Comparison of ENCODE assay signal across 20 cellular contexts in the genomic region with DNA sequence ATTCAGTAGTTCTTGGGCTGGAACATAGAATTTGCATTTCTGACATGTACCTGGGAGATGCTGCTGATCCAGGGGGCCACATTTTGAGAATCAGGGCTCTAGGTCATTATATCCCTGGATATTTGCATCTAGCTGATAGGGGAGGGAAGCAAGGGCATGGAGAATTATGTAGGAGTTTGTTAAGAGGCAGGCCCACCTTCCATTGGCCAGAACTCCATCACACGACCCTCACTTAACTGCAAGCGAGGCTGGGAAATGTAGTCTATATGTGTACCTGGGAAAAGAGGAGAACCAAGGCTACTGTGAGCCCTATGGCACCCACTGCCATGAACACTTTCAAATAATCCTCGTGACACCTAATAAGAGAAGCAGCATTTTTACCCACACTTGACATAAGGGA.
"Had no signal": no experiment of that assay in that cellular context is flagged by ENCODE, and none has a peak within 500 bp of the region (broad histone marks: within the 10 kb centered on the region; RNA-seq: fewer than 3 reads in every experiment).

No MANE protein-coding gene starts in this region.

- H3K79me2 ChIP-seq: hepatocyte had no signal

- H3K36me3 ChIP-seq: sigmoid colon, tibial nerve, upper lobe of right lung, vagina had no signal

- H3K4me1 Mint-ChIP-seq: natural killer cell; stimulated activated naive B cell treated with anti-CD40 and anti-IgM and Interleukin-4, amounts not matched to agents 10 μg/mL and 1 μg/mL and 100 μg/mL, for 72 hours; stimulated activated naive CD8-positive, alpha-beta T cell treated with anti-CD3 and anti-CD28 coated beads, Interleukin-15, amount 100 ng/mL, for 72 hours had no signal

- H3K27ac ChIP-seq: foreskin keratinocyte, hepatocyte, sigmoid colon, skin epidermis, testis, tibial nerve, upper lobe of right lung, vagina had no signal

- DNase-seq: dermis blood vessel endothelial cell; erythroblast; foreskin keratinocyte; head of caudate nucleus; islet precursor cell; mammary epithelial cell; natural killer cell; sigmoid colon; stimulated activated CD4-positive, alpha-beta T cell treated with anti-CD3 and anti-CD28 coated beads, Interleukin-2, amount 100 ng/mL, for 24 hours; stimulated activated CD4-positive, alpha-beta T cell treated with anti-CD3 and anti-CD28 coated beads, Interleukin-4, amount 100 ng/mL, for 4 hours; stimulated activated naive B cell treated with anti-CD40 and anti-IgM and Interleukin-4, amounts not matched to agents 10 μg/mL and 1 μg/mL and 100 μg/mL, for 72 hours; stimulated activated naive CD8-positive, alpha-beta T cell treated with anti-CD3 and anti-CD28 coated beads, Interleukin-15, amount 100 ng/mL, for 72 hours; testis; upper lobe of right lung had no signal

- H3K27ac Mint-ChIP-seq: natural killer cell; stimulated activated naive B cell treated with anti-CD40 and anti-IgM and Interleukin-4, amounts not matched to agents 10 μg/mL and 1 μg/mL and 100 μg/mL, for 72 hours; stimulated activated naive CD8-positive, alpha-beta T cell treated with anti-CD3 and anti-CD28 coated beads, Interleukin-15, amount 100 ng/mL, for 72 hours had no signal

- H3K9me3 ChIP-seq: sigmoid colon, testis, upper lobe of right lung, vagina had no signal

- H3K4me3 Mint-ChIP-seq: natural killer cell; neural crest cell; stimulated activated naive B cell treated with anti-CD40 and anti-IgM and Interleukin-4, amounts not matched to agents 10 μg/mL and 1 μg/mL and 100 μg/mL, for 72 hours; stimulated activated naive CD8-positive, alpha-beta T cell treated with anti-CD3 and anti-CD28 coated beads, Interleukin-15, amount 100 ng/mL, for 72 hours had no signal

- H3K4me3 ChIP-seq: hepatocyte, sigmoid colon, skin epidermis, testis, tibial nerve, upper lobe of right lung, vagina had no signal

- H3K4me2 ChIP-seq: hepatocyte had no signal

- H3K36me3 Mint-ChIP-seq: natural killer cell; stimulated activated naive B cell treated with anti-CD40 and anti-IgM and Interleukin-4, amounts not matched to agents 10 μg/mL and 1 μg/mL and 100 μg/mL, for 72 hours had no signal

- H2AFZ ChIP-seq: hepatocyte had no signal

- ATAC-seq: foreskin keratinocyte; left lobe of liver; natural killer cell; stimulated activated naive B cell treated with anti-CD40 and anti-IgM and Interleukin-4, amounts not matched to agents 10 μg/mL and 1 μg/mL and 100 μg/mL, for 72 hours; stimulated activated naive CD8-positive, alpha-beta T cell treated with anti-CD3 and anti-CD28 coated beads, Interleukin-15, amount 100 ng/mL, for 72 hours; upper lobe of right lung had no signal

- H3K27me3 ChIP-seq: hepatocyte, testis, tibial nerve, upper lobe of right lung, vagina had no signal

- H3K4me1 ChIP-seq: foreskin keratinocyte, sigmoid colon, testis, tibial nerve, upper lobe of right lung, vagina had no signal
